2 cellular contexts compared by ENCODE assay signal in the genomic region with DNA sequence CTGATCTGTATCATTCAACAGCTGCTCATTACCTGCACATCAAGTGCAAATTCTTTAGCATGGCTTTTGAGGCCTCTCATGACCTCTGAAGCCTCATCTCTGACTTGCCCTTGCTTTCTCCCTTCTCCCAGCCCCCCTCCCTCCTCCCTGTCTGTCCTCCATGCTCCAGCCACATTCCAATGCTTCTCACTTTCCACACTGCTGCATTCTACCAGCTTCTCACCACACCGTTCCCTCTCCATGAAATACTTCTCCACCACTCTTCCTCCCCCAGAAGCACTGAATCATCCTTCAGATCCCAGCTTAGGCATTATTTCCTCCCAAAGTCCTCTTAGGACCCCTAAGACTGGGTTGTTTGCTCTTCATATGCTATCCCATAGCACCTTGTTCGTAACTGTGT.
A peak's percentile ranks its signal among the peaks of the same experiment; 100 is the strongest.
TF ChIP-seq lines count a peak whose summit lies in the region.

No MANE protein-coding gene starts in this region.

TF ChIP-seq in GM23338, 12 proteins besides CTCF, POLR2A, EP300 and RAD21 (continues in another document):
- TF ChIP-seq JUNB (IDR thresholded peaks at IDR 0.05; ENCODE audit: unreplicated experiment): no peak
- TF ChIP-seq ZNF331 (CRISPR knock-in tag; IDR thresholded peaks at IDR 0.05; ENCODE audit: low read depth): no peak
- TF ChIP-seq EZH2phosphoT487 (IDR thresholded peaks at IDR 0.05; ENCODE audit: unreplicated experiment): no peak
- TF ChIP-seq ZNF114 (CRISPR knock-in tag; IDR thresholded peaks at IDR 0.05): no peak
- TF ChIP-seq, protein P1, sequence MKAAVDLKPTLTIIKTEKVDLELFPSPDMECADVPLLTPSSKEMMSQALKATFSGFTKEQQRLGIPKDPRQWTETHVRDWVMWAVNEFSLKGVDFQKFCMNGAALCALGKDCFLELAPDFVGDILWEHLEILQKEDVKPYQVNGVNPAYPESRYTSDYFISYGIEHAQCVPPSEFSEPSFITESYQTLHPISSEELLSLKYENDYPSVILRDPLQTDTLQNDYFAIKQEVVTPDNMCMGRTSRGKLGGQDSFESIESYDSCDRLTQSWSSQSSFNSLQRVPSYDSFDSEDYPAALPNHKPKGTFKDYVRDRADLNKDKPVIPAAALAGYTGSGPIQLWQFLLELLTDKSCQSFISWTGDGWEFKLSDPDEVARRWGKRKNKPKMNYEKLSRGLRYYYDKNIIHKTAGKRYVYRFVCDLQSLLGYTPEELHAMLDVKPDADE (IDR thresholded peaks at IDR 0.05): no peak
- no peak for TF ChIP-seq EZH2 (IDR thresholded peaks at IDR 0.05; ENCODE audit: low read depth, unreplicated experiment)
- TF ChIP-seq, protein P2, sequence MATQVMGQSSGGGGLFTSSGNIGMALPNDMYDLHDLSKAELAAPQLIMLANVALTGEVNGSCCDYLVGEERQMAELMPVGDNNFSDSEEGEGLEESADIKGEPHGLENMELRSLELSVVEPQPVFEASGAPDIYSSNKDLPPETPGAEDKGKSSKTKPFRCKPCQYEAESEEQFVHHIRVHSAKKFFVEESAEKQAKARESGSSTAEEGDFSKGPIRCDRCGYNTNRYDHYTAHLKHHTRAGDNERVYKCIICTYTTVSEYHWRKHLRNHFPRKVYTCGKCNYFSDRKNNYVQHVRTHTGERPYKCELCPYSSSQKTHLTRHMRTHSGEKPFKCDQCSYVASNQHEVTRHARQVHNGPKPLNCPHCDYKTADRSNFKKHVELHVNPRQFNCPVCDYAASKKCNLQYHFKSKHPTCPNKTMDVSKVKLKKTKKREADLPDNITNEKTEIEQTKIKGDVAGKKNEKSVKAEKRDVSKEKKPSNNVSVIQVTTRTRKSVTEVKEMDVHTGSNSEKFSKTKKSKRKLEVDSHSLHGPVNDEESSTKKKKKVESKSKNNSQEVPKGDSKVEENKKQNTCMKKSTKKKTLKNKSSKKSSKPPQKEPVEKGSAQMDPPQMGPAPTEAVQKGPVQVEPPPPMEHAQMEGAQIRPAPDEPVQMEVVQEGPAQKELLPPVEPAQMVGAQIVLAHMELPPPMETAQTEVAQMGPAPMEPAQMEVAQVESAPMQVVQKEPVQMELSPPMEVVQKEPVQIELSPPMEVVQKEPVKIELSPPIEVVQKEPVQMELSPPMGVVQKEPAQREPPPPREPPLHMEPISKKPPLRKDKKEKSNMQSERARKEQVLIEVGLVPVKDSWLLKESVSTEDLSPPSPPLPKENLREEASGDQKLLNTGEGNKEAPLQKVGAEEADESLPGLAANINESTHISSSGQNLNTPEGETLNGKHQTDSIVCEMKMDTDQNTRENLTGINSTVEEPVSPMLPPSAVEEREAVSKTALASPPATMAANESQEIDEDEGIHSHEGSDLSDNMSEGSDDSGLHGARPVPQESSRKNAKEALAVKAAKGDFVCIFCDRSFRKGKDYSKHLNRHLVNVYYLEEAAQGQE (IDR thresholded peaks at IDR 0.05; ENCODE audit: unreplicated experiment): no peak
- TF ChIP-seq STAT1 (IDR thresholded peaks at IDR 0.05; ENCODE audit: unreplicated experiment): no peak
- TF ChIP-seq, protein P3, sequence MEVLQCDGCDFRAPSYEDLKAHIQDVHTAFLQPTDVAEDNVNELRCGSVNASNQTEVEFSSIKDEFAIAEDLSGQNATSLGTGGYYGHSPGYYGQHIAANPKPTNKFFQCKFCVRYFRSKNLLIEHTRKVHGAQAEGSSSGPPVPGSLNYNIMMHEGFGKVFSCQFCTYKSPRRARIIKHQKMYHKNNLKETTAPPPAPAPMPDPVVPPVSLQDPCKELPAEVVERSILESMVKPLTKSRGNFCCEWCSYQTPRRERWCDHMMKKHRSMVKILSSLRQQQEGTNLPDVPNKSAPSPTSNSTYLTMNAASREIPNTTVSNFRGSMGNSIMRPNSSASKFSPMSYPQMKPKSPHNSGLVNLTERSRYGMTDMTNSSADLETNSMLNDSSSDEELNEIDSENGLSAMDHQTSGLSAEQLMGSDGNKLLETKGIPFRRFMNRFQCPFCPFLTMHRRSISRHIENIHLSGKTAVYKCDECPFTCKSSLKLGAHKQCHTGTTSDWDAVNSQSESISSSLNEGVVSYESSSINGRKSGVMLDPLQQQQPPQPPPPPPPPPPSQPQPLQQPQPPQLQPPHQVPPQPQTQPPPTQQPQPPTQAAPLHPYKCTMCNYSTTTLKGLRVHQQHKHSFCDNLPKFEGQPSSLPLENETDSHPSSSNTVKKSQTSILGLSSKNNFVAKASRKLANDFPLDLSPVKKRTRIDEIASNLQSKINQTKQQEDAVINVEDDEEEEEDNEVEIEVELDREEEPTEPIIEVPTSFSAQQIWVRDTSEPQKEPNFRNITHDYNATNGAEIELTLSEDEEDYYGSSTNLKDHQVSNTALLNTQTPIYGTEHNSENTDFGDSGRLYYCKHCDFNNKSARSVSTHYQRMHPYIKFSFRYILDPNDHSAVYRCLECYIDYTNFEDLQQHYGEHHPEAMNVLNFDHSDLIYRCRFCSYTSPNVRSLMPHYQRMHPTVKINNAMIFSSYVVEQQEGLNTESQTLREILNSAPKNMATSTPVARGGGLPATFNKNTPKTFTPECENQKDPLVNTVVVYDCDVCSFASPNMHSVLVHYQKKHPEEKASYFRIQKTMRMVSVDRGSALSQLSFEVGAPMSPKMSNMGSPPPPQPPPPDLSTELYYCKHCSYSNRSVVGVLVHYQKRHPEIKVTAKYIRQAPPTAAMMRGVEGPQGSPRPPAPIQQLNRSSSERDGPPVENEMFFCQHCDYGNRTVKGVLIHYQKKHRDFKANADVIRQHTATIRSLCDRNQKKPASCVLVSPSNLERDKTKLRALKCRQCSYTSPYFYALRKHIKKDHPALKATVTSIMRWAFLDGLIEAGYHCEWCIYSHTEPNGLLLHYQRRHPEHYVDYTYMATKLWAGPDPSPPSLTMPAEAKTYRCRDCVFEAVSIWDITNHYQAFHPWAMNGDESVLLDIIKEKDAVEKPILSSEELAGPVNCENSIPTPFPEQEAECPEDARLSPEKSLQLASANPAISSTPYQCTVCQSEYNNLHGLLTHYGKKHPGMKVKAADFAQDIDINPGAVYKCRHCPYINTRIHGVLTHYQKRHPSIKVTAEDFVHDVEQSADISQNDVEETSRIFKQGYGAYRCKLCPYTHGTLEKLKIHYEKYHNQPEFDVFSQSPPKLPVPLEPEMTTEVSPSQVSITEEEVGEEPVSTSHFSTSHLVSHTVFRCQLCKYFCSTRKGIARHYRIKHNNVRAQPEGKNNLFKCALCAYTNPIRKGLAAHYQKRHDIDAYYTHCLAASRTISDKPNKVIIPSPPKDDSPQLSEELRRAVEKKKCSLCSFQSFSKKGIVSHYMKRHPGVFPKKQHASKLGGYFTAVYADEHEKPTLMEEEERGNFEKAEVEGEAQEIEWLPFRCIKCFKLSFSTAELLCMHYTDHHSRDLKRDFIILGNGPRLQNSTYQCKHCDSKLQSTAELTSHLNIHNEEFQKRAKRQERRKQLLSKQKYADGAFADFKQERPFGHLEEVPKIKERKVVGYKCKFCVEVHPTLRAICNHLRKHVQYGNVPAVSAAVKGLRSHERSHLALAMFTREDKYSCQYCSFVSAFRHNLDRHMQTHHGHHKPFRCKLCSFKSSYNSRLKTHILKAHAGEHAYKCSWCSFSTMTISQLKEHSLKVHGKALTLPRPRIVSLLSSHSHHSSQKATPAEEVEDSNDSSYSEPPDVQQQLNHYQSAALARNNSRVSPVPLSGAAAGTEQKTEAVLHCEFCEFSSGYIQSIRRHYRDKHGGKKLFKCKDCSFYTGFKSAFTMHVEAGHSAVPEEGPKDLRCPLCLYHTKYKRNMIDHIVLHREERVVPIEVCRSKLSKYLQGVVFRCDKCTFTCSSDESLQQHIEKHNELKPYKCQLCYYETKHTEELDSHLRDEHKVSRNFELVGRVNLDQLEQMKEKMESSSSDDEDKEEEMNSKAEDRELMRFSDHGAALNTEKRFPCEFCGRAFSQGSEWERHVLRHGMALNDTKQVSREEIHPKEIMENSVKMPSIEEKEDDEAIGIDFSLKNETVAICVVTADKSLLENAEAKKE (CRISPR knock-in tag; IDR thresholded peaks at IDR 0.05): no peak
- TF ChIP-seq CREB1 (CRISPR knock-in tag; IDR thresholded peaks at IDR 0.05; ENCODE audit: low read depth): no peak

TF ChIP-seq in H1, 55 proteins besides CTCF, POLR2A, EP300 and RAD21:
- TF ChIP-seq BCL11A (IDR thresholded peaks at IDR 0.05; ENCODE audit: low read depth in 2 of 2, low read length in 2 of 2): no peak
- no peak for TF ChIP-seq RFX5 (IDR thresholded peaks at IDR 0.05; ENCODE audit: borderline replicate concordance, low read depth, low read length)
- TF ChIP-seq SUZ12 (IDR thresholded peaks at IDR 0.05; ENCODE audit: low read length): no peak
- 0 out of 2 replicates have a peak, but pooled peaks have one; percentile 7 for TF ChIP-seq TEAD4 (IDR thresholded peaks at IDR 0.05; ENCODE audit: low read depth, low read length)
